Comparison of ENCODE assay signal across 8 cellular contexts in genomic region chr5:150218693-150219035, GRCh38. TPM values are rescaled to one million over a fixed set of nuclear protein-coding genes. Genes with fewer than 3 reads are reported as not detected.
"Had no signal": no experiment of that assay in that cellular context is flagged by ENCODE, and none has a peak within 500 bp of the region (broad histone marks: within the 10 kb centered on the region; RNA-seq: fewer than 3 reads in every experiment).

No MANE protein-coding gene starts in this region.

- H2AFZ ChIP-seq: GM23338 had no signal

- H3K4me2 ChIP-seq: GM23338 had no signal

- H3K27ac ChIP-seq: HL-60 had no signal

- H3K4me3 ChIP-seq: GM23338, K562 had no signal

RNA-seq across cellular contexts. Expression of gene SLC6A7, which starts 28.8 kb away (rescaled TPM):
- total RNA-seq: GM23338, H9, HepG2, HFFc6, HT1080, K562 had no signal
- polyA plus RNA-seq: GM23338, HepG2, K562 had no signal

RNA-seq across cellular contexts. Expression of gene CDX1, which starts 52.1 kb away (rescaled TPM):
- total RNA-seq: GM23338, H1, HepG2, HT1080 had no signal
- polyA plus RNA-seq: GM23338, H1, HepG2 had no signal
